Comparison of ENCODE assay signal across 10 cellular contexts in the genomic region with DNA sequence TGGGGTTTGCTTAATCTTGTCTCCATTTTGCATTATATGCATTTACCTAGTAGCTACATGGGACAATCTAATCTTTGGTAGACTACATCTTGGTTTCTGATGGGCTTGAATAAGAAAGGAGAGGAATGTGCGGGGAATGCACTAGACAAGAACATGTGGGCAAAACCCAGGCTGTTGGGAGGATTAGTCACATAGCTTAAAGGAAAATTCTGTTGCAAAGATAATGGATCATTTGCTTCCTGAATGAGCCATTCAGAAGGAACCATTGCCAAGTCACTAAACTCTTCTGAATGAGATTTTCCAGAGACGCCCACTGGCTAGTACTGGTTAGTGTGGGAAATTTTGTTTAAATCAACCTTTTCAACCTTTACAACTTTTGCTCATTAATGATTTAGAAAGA.
DNase-seq lines count a peak whose midpoint lies in the region; ATAC-seq and TF ChIP-seq lines count a peak whose summit lies in the region.
"Had no signal": no experiment of that assay in that cellular context is flagged by ENCODE, and none has a peak within 500 bp of the region (broad histone marks: within the 10 kb centered on the region; RNA-seq: fewer than 3 reads in every experiment).

No MANE protein-coding gene starts in this region.

- H3K14ac ChIP-seq in neuronal stem cell (ENCODE audit: low read length) = no peak overlapping the region

- H3K4me3 ChIP-seq in epithelial cell of proximal tubule (ENCODE audit: low read depth, low read length) = no peak overlapping the region
- H3K4me3 ChIP-seq in neuronal stem cell (ENCODE audit: low read length in 2 of 2) = no peak overlapping the region

- H2BK15ac ChIP-seq in neuronal stem cell (ENCODE audit: low read length) = no peak overlapping the region

- no CpG with 5 or more reads among the region's 2 CpGs for WGBS in neuronal stem cell (ENCODE audit: extremely low coverage in 2 of 2, insufficient read length in 2 of 2, insufficient replicate concordance in 1 of 2), 2 donors

- no peak overlapping the region for H2AFZ ChIP-seq in neuronal stem cell (ENCODE audit: low read length)

- no peak overlapping the region for H4K8ac ChIP-seq in neuronal stem cell (ENCODE audit: low read depth, low read length)

- H3K4me1 Mint-ChIP-seq in activated T-cell treated with anti-CD3 and anti-CD28 coated beads, Interleukin-2, amount 50 U/mL, for 24 hours (ENCODE audit: low read depth) = no peaks in the 10 kb centered on the region
- no peaks in the 10 kb centered on the region for H3K4me1 Mint-ChIP-seq in stimulated activated naive B cell treated with anti-CD40 and anti-IgM and Interleukin-4, amounts not matched to agents 10 μg/mL and 1 μg/mL and 100 μg/mL, for 72 hours

- no peak overlapping the region for H3K18ac ChIP-seq in neuronal stem cell (ENCODE audit: low read length)

- no peaks in the 10 kb centered on the region for H3K9me3 Mint-ChIP-seq in activated T-cell treated with anti-CD3 and anti-CD28 coated beads, Interleukin-2, amount 50 U/mL, for 24 hours
- H3K9me3 Mint-ChIP-seq in stimulated activated naive B cell treated with anti-CD40 and anti-IgM and Interleukin-4, amounts not matched to agents 10 μg/mL and 1 μg/mL and 100 μg/mL, for 72 hours = no peaks in the 10 kb centered on the region

- no peak overlapping the region for H2AK5ac ChIP-seq in neuronal stem cell (ENCODE audit: low read depth, low read length)

- H3K9me3 ChIP-seq in neuronal stem cell (replicated peaks in 1 of 2; ENCODE audit: control insufficient read depth in 2 of 2, insufficient read depth in 1 of 2, low read depth in 1 of 2, low read length in 2 of 2) = no peaks in the 10 kb centered on the region

- H2BK5ac ChIP-seq in neuronal stem cell (ENCODE audit: low read length) = no peak overlapping the region

- H3K27me3 ChIP-seq in neuronal stem cell (ENCODE audit: control insufficient read depth in 3 of 3, insufficient read depth in 3 of 3, low read depth in 1 of 3, low read length in 3 of 3) = no peaks in the 10 kb centered on the region

- no peak overlapping the region for H3K23ac ChIP-seq in neuronal stem cell (ENCODE audit: low read depth, low read length, poor library complexity)

- H4K91ac ChIP-seq in neuronal stem cell (ENCODE audit: low read depth, low read length, poor library complexity) = no peak overlapping the region

- ATAC-seq in GM18867 (IDR thresholded peaks at IDR 0.05; ENCODE audit: unreplicated experiment) = no peak
- ATAC-seq in GM21717 (IDR thresholded peaks at IDR 0.05; ENCODE audit: unreplicated experiment) = no peak
- ATAC-seq in stimulated activated naive B cell treated with anti-CD40 and anti-IgM and Interleukin-4, amounts not matched to agents 10 μg/mL and 1 μg/mL and 100 μg/mL, for 72 hours (replicated peaks) = no peak

- H3K79me1 ChIP-seq in neuronal stem cell (ENCODE audit: low read depth, low read length) = no peaks in the 10 kb centered on the region

- H3K27me3 Mint-ChIP-seq in activated T-cell treated with anti-CD3 and anti-CD28 coated beads, Interleukin-2, amount 50 U/mL, for 24 hours = peaks cover 12% of the 10 kb centered on the region
- H3K27me3 Mint-ChIP-seq in stimulated activated naive B cell treated with anti-CD40 and anti-IgM and Interleukin-4, amounts not matched to agents 10 μg/mL and 1 μg/mL and 100 μg/mL, for 72 hours = peaks cover 0 to 11% of the 10 kb centered on the region in 2 donors

- no peaks in the 10 kb centered on the region for H3K36me3 Mint-ChIP-seq in activated T-cell treated with anti-CD3 and anti-CD28 coated beads, Interleukin-2, amount 50 U/mL, for 24 hours (ENCODE audit: low read depth)
- H3K36me3 Mint-ChIP-seq in stimulated activated naive B cell treated with anti-CD40 and anti-IgM and Interleukin-4, amounts not matched to agents 10 μg/mL and 1 μg/mL and 100 μg/mL, for 72 hours = no peaks in the 10 kb centered on the region

- H3K4ac ChIP-seq in neuronal stem cell (ENCODE audit: low read length) = no peak overlapping the region

- H2BK120ac ChIP-seq in neuronal stem cell (ENCODE audit: low read depth, low read length) = no peak overlapping the region

- TF ChIP-seq CTCF in epithelial cell of proximal tubule (conservative IDR thresholded peaks at IDR 0.05; ENCODE audit: low read depth, low read length) = no peak

- peak overlapping the region; percentile 92 for H3K27ac ChIP-seq in neuronal stem cell (replicated peaks; ENCODE audit: low read length)

- peaks cover 4 to 13% of the 10 kb centered on the region in 2 donors for H3K4me1 ChIP-seq in neuronal stem cell (ENCODE audit: control insufficient read depth in 2 of 2, insufficient read depth in 1 of 2, low read depth in 1 of 2, low read length in 2 of 2)

- no peak overlapping the region for H3K27ac Mint-ChIP-seq in activated T-cell treated with anti-CD3 and anti-CD28 coated beads, Interleukin-2, amount 50 U/mL, for 24 hours
- no peak overlapping the region for H3K27ac Mint-ChIP-seq in stimulated activated naive B cell treated with anti-CD40 and anti-IgM and Interleukin-4, amounts not matched to agents 10 μg/mL and 1 μg/mL and 100 μg/mL, for 72 hours

- H3K9ac ChIP-seq in neuronal stem cell (ENCODE audit: low read depth, low read length, poor library complexity) = no peak overlapping the region

- peak; percentile 92 for DNase-seq in EL
- DNase-seq in RKO (ENCODE audit: low spot score) = peak; percentile 51
- peak; percentile 83 for DNase-seq in epithelial cell of proximal tubule (ENCODE audit: low read depth)
- peak; percentile 42 for DNase-seq in neuronal stem cell (ENCODE audit: low spot score)
- no peak for DNase-seq in activated T-cell treated with anti-CD3 and anti-CD28 coated beads, Interleukin-2, amount 50 U/mL, for 24 hours
- DNase-seq in stimulated activated naive B cell treated with anti-CD40 and anti-IgM and Interleukin-4, amounts not matched to agents 10 μg/mL and 1 μg/mL and 100 μg/mL, for 72 hours = no peak
- DNase-seq: NCI-H2171 treated with DMSO at 0.1 percent for 48 hours; stimulated activated naive CD4-positive, alpha-beta T cell had no signal

- H2BK12ac ChIP-seq in neuronal stem cell (ENCODE audit: low read length) = no peak overlapping the region

- H3K4me2 ChIP-seq in neuronal stem cell (ENCODE audit: insufficient read depth, low read length, poor library complexity, severe bottlenecking) = no peak overlapping the region

- no peak overlapping the region for H3K4me3 Mint-ChIP-seq in activated T-cell treated with anti-CD3 and anti-CD28 coated beads, Interleukin-2, amount 50 U/mL, for 24 hours
- H3K4me3 Mint-ChIP-seq in stimulated activated naive B cell treated with anti-CD40 and anti-IgM and Interleukin-4, amounts not matched to agents 10 μg/mL and 1 μg/mL and 100 μg/mL, for 72 hours = no peak overlapping the region

- H3K36me3 ChIP-seq in neuronal stem cell (replicated peaks in 1 of 2; ENCODE audit: control insufficient read depth in 2 of 2, insufficient read depth in 2 of 2, low read length in 2 of 2) = no peaks in the 10 kb centered on the region

Comparison
In these comparisons a context has a peak if more than half of its experiments do, and no peak if none do; other contexts are left out.
1. DNase-seq: peak in EL (single experiment), RKO (single experiment), epithelial cell of proximal tubule (single experiment) and neuronal stem cell (single experiment); none in activated T-cell treated with anti-CD3 and anti-CD28 coated beads, Interleukin-2, amount 50 U/mL, for 24 hours (single experiment) and stimulated activated naive B cell treated with anti-CD40 and anti-IgM and Interleukin-4, amounts not matched to agents 10 μg/mL and 1 μg/mL and 100 μg/mL, for 72 hours (single experiment).